Comparison of ENCODE assay signal across 10 cellular contexts in the genomic region with DNA sequence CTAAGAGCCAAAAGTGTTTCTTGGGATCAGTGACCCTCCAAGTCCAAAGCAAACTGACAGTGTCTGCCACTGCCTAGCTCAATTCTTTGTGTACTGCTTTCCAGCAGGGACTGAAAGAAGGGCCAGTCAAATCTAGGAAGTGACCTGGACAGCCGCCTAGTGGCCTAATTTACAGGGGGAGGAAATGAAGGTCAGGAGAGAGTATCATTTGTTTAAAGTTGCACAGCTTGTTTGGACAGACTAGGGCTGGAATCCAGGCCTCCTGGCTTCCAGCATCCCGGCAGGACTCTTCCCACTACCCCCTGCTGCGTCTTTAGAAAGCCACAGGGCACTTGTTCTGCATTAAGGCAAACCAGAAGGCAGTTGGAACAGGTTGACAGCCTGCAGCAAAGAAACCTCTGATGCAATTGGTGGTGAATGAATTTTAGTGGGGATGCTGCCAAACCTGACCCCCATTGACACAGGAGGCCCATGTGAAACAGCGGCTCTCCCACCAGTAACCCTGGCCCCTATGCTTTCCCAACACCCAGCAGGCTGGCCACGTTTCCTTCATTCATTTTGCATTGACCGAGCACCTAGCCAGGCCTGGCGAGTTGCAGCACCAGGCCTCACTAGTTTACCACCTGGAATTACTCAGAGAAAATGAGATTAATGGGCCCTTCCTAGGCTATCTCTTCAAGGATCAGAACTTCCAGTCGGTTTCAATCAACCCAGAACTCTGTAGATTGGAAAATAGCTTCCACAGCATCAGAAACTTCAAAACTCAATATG. TPM values are rescaled to one million over a fixed set of nuclear protein-coding genes. Genes with fewer than 3 reads are reported as not detected.
DNase-seq lines count a peak whose midpoint lies in the region; ATAC-seq and TF ChIP-seq lines count a peak whose summit lies in the region.
"Had no signal": no experiment of that assay in that cellular context is flagged by ENCODE, and none has a peak within 500 bp of the region (broad histone marks: within the 10 kb centered on the region; RNA-seq: fewer than 3 reads in every experiment).

No MANE protein-coding gene starts in this region.

- intact Hi-C loops in dorsolateral prefrontal cortex (cut with DNase I), result no loop called here

- H3K9me3 ChIP-seq in MG63, result no peaks in the 10 kb centered on the region

- no peak overlapping the region for H3K4me3 ChIP-seq in MG63
- H3K4me3 ChIP-seq in dorsolateral prefrontal cortex, result no peak overlapping the region
- H3K4me3 ChIP-seq: lung had no signal

- no peaks in the 10 kb centered on the region for H3K36me3 Mint-ChIP-seq in naive thymus-derived CD8-positive, alpha-beta T cell

- TF ChIP-seq CTCF in AG09319 (IDR thresholded peaks at IDR 0.05; ENCODE audit: low read depth, low read length) (peak; percentile 59), dorsolateral prefrontal cortex (IDR thresholded peaks at IDR 0.05 in 54 of 56, conservative IDR thresholded peaks at IDR 0.05 in 2 of 56; ENCODE audit: low read depth in 1 of 56, partially characterized antibody in 56 of 56) (peak in 13 of 56 donors; percentile 3 to 28 (median 9)), GM20000 (IDR thresholded peaks at IDR 0.05; ENCODE audit: extremely low read depth, missing control alignments) (no peak)

- H3K27ac Mint-ChIP-seq in naive thymus-derived CD8-positive, alpha-beta T cell, result no peak overlapping the region

- peak overlapping the region in 34 of 59 donors; percentile 9 to 73 (median 50) for H3K27ac ChIP-seq in dorsolateral prefrontal cortex

- DNase-seq in AG09319 (ENCODE audit: extremely low read depth, low read depth) (peak; percentile 75), MG63 (peak; percentile 72), dorsolateral prefrontal cortex (peak in 3 of 10 donors; percentile 30 to 47 (median 35)), mucosa of gallbladder (ENCODE audit: low spot score) (peak; percentile 32), ureter (ENCODE audit: low spot score) (no peak), GM20000 (ENCODE audit: low spot score) (no peak)
- DNase-seq in activated T-cell treated with anti-CD3 and anti-CD28 coated beads, Interleukin-2, amount 50 U/mL, for 48 hours, result no peak
- no peak for DNase-seq in naive thymus-derived CD8-positive, alpha-beta T cell
- DNase-seq: KG1 had no signal

- no peak overlapping the region for H3K4me3 Mint-ChIP-seq in naive thymus-derived CD8-positive, alpha-beta T cell

- peaks cover 0 to 5% (median 2%) of the 10 kb centered on the region in 5 donors for H3K27me3 Mint-ChIP-seq in naive thymus-derived CD8-positive, alpha-beta T cell

- H3K36me3 ChIP-seq in MG63, result no peaks in the 10 kb centered on the region

- H3K4me1 Mint-ChIP-seq in naive thymus-derived CD8-positive, alpha-beta T cell, result no peaks in the 10 kb centered on the region

- no peaks in the 10 kb centered on the region for H3K27me3 ChIP-seq in MG63
- no peaks in the 10 kb centered on the region for H3K27me3 ChIP-seq in dorsolateral prefrontal cortex

- POLR2A ChIA-PET in naive thymus-derived CD8-positive, alpha-beta T cell (lab: Charles Lee), result no interaction called here

- no peaks in the 10 kb centered on the region for H3K9me3 Mint-ChIP-seq in naive thymus-derived CD8-positive, alpha-beta T cell

- no peak for ATAC-seq in naive thymus-derived CD8-positive, alpha-beta T cell

RNA-seq across cellular contexts. Expression of a gene that starts 28.2 kb away (rescaled TPM):
- total RNA-seq in MG63 (2014; rRNA removed; shearing (Covaris generic); ENCODE audit: low replicate concordance), result 3.8 and 8.6 TPM in 2 replicates
- 10 to 100 TPM; 17.2 to 81.2 (median 55.6) TPM for total RNA-seq in dorsolateral prefrontal cortex
- total RNA-seq in mucosa of gallbladder, result 4.1 TPM
- total RNA-seq in ureter, result 1.6 TPM
- total RNA-seq in naive thymus-derived CD8-positive, alpha-beta T cell, result not detected
- not detected for polyA plus RNA-seq in naive thymus-derived CD8-positive, alpha-beta T cell

Comparison
In these comparisons a context has a peak if more than half of its experiments do, and no peak if none do; other contexts are left out.
1. DNase-seq: peak in AG09319 (single experiment), MG63 (single experiment) and mucosa of gallbladder (single experiment); none in ureter (single experiment), GM20000 (single experiment), activated T-cell treated with anti-CD3 and anti-CD28 coated beads, Interleukin-2, amount 50 U/mL, for 48 hours (0 of 2) and naive thymus-derived CD8-positive, alpha-beta T cell (0 of 10).